9 cellular contexts compared by ENCODE assay signal in genomic region chr17:74042744-74043486, GRCh38.
DNase-seq lines count a peak whose midpoint lies in the region; ATAC-seq and TF ChIP-seq lines count a peak whose summit lies in the region.
"Had no signal": no experiment of that assay in that cellular context is flagged by ENCODE, and none has a peak within 500 bp of the region (broad histone marks: within the 10 kb centered on the region; RNA-seq: fewer than 3 reads in every experiment).

No MANE protein-coding gene starts in this region.

- ATAC-seq in HCT116 (peak; percentile 97), HG03469 (IDR thresholded peaks at IDR 0.05; ENCODE audit: unreplicated experiment) (no peak), GM18519 (IDR thresholded peaks at IDR 0.05; ENCODE audit: low FRiP score, unreplicated experiment) (no peak), HG03196 (IDR thresholded peaks at IDR 0.05; ENCODE audit: unreplicated experiment) (no peak)

- no peak for TF ChIP-seq RAD21 in HCT116 (IDR thresholded peaks at IDR 0.05; ENCODE audit: low read depth)

- no peaks in the 10 kb centered on the region for H3K79me2 ChIP-seq in HCT116 (ENCODE audit: insufficient read depth, low read length)

- no peak overlapping the region for H3K9ac ChIP-seq in HCT116 (ENCODE audit: low read length)

- no TSS peak for BruUV-seq in A673 (replicated peaks; lab: Mats Ljungman, UMichigan)
- BruUV-seq in HCT116 (replicated peaks; lab: Mats Ljungman, UMichigan): no TSS peak

- no peak overlapping the region for H3K4me3 ChIP-seq in A673 (ENCODE audit: low read depth, low read length, poor library complexity, severe bottlenecking)
- H3K4me3 ChIP-seq in HCT116 (replicated peaks in 1 of 2; ENCODE audit: low read depth in 1 of 2, low read length in 2 of 2): peak overlapping the region in 1 of 2 experiments; percentile 2; a peak in 1 of 4 replicates
- peak overlapping the region in 1 of 2 donors; percentile 27 for H3K4me3 ChIP-seq in ascending aorta
- H3K4me3 ChIP-seq: right lobe of liver had no signal

- H3K27me3 ChIP-seq in A673 (replicated peaks; ENCODE audit: insufficient read depth, low read depth, low read length, poor library complexity) (no peaks in the 10 kb centered on the region), HCT116 (ENCODE audit: insufficient read depth, low read length) (no peaks in the 10 kb centered on the region), ascending aorta (no peaks in the 10 kb centered on the region)
- H3K27me3 ChIP-seq: right lobe of liver had no signal

- DNase-seq in A673 (ENCODE audit: low spot score) (peak; percentile 54), HCT116 (ENCODE audit: low read depth, low spot score) (peak; percentile 91), ascending aorta (ENCODE audit: low spot score in 2 of 2) (peak; percentile 78 to 84), myocyte (ENCODE audit: low read depth) (peak; percentile 13), NCI-H1436 (lab: John Stamatoyannopoulos, UW) (no peak)
- DNase-seq: right lobe of liver had no signal

- H3K4me1 ChIP-seq in A673 (ENCODE audit: insufficient read depth, low read length, poor library complexity, severe bottlenecking) (no peaks in the 10 kb centered on the region), HCT116 (ENCODE audit: control insufficient read depth in 1 of 2, insufficient read depth in 2 of 2, low read length in 2 of 2) (peaks cover 7 to 16% of the 10 kb centered on the region in 2 experiments), ascending aorta (peaks cover 6 to 8% of the 10 kb centered on the region in 2 donors)
- H3K4me1 ChIP-seq: right lobe of liver had no signal

- H2AFZ ChIP-seq in HCT116 (ENCODE audit: low read depth, low read length, poor library complexity, severe bottlenecking): peak overlapping the region; percentile 74

- RAD21 ChIA-PET in HCT116 (lab: Charles Lee; ENCODE audit: low non-redundant PET in 1 of 2, low total read pairs in 2 of 2, uncharacterized antibody in 2 of 2, unreplicated experiment in 2 of 2): no interaction called here

- POLR2A ChIA-PET in A673 (lab: Charles Lee; ENCODE audit: low non-redundant PET) (no interaction called here), HCT116 (lab: Charles Lee) (interaction anchor here (0.6 kb wide), 1 partner anchor 42 kb away, joined by 3 read pairs; no protein-coding TSS in a partner anchor)

- TF ChIP-seq POLR2A in HCT116 (IDR thresholded peaks at IDR 0.05; ENCODE audit: borderline replicate concordance, extremely low read depth, insufficient read depth, insufficient read length): no peak

- no peaks in the 10 kb centered on the region for H3K9me2 ChIP-seq in HCT116 (ENCODE audit: insufficient read depth)

- peak overlapping the region; percentile 57 for H3K4me2 ChIP-seq in HCT116 (ENCODE audit: low read length)

- no peaks in the 10 kb centered on the region for H3K9me3 ChIP-seq in A673 (ENCODE audit: low read depth, low read length, poor library complexity, severe bottlenecking)
- H3K9me3 ChIP-seq in HCT116 (ENCODE audit: control insufficient read depth in 1 of 2, insufficient read depth in 1 of 2, low read depth in 1 of 2, low read length in 2 of 2): no peaks in the 10 kb centered on the region
- no peaks in the 10 kb centered on the region for H3K9me3 ChIP-seq in ascending aorta
- H3K9me3 ChIP-seq: right lobe of liver had no signal

- CTCF ChIA-PET in A673 (lab: Charles Lee): no interaction called here
- CTCF ChIA-PET in HCT116 (lab: Charles Lee): interaction anchor here (1.3 to 1.6 kb wide), 2 partner anchors 12 to 157 kb away, joined by 3 read pairs; no protein-coding TSS in a partner anchor

- H4K20me1 ChIP-seq in HCT116 (ENCODE audit: insufficient read depth): no peaks in the 10 kb centered on the region

- no peak for TF ChIP-seq CTCF in A673 (conservative IDR thresholded peaks at IDR 0.05; ENCODE audit: low read depth, low read length)
- no peak for TF ChIP-seq CTCF in HCT116 (IDR thresholded peaks at IDR 0.05 in 2 of 3, conservative IDR thresholded peaks at IDR 0.05 in 1 of 3; ENCODE audit: borderline replicate concordance in 1 of 3, insufficient read depth in 1 of 3, low read depth in 2 of 3, low read length in 2 of 3)
- no peak for TF ChIP-seq CTCF in ascending aorta (IDR thresholded peaks at IDR 0.05)

- H3K36me3 ChIP-seq in A673 (ENCODE audit: insufficient read depth, low read length, poor library complexity, severe bottlenecking) (no peaks in the 10 kb centered on the region), HCT116 (ENCODE audit: control insufficient read depth in 1 of 2, insufficient read depth in 2 of 2, low read length in 2 of 2) (no peaks in the 10 kb centered on the region), ascending aorta (no peaks in the 10 kb centered on the region)
- H3K36me3 ChIP-seq: right lobe of liver had no signal

- intact Hi-C loops in A673 (cut with micrococcal nuclease; ENCODE audit: unreplicated experiment) (no loop called here), HCT116 (cut with micrococcal nuclease) (no loop called here), ascending aorta (cut with DNase I) (loop anchor here (5.0 kb wide), 1 partner anchor 271 kb away; no protein-coding TSS in a partner anchor)

- H3K27ac ChIP-seq in A673 (ENCODE audit: low read depth, low read length, poor library complexity, severe bottlenecking) (no peak overlapping the region), HCT116 (ENCODE audit: low read depth, low read length) (no peak overlapping the region), ascending aorta (peak overlapping the region; percentile 60 to 87)
- H3K27ac ChIP-seq: right lobe of liver had no signal

TF ChIP-seq in HCT116, 20 proteins besides CTCF, POLR2A, EP300 and RAD21 (continues in another document):
- TF ChIP-seq ZNF274 (IDR thresholded peaks at IDR 0.05; ENCODE audit: low read depth, low read length) (no peak), EZH2phosphoT487 (IDR thresholded peaks at IDR 0.05; ENCODE audit: borderline replicate concordance) (no peak), CEBPB (IDR thresholded peaks at IDR 0.05; ENCODE audit: low read depth) (no peak; the same call in 1 of the 2 replicates), YY1 (IDR thresholded peaks at IDR 0.05; ENCODE audit: extremely low read depth, insufficient replicate concordance, low read depth, low read length) (peak; percentile 68), TCF7L2 (IDR thresholded peaks at IDR 0.05; ENCODE audit: borderline replicate concordance, extremely low read depth, insufficient read depth, insufficient read length) (peak; percentile 13), MAX (IDR thresholded peaks at IDR 0.05) (peak; percentile 98), CBX3 (IDR thresholded peaks at IDR 0.05; ENCODE audit: low read depth) (peak; percentile 98), SIN3A (IDR thresholded peaks at IDR 0.05; ENCODE audit: low read depth) (peak; percentile 73), ELF1 (IDR thresholded peaks at IDR 0.05; ENCODE audit: borderline replicate concordance, low read depth) (no peak), SP1 (IDR thresholded peaks at IDR 0.05; ENCODE audit: low read depth) (peak; percentile 82), JUND (IDR thresholded peaks at IDR 0.05) (peak; percentile 98), POLR2AphosphoS5 (IDR thresholded peaks at IDR 0.05; ENCODE audit: low read depth, low read length) (peak; percentile 70), EGR1 (IDR thresholded peaks at IDR 0.05; ENCODE audit: low read depth) (no peak)
- TF ChIP-seq, protein P1, sequence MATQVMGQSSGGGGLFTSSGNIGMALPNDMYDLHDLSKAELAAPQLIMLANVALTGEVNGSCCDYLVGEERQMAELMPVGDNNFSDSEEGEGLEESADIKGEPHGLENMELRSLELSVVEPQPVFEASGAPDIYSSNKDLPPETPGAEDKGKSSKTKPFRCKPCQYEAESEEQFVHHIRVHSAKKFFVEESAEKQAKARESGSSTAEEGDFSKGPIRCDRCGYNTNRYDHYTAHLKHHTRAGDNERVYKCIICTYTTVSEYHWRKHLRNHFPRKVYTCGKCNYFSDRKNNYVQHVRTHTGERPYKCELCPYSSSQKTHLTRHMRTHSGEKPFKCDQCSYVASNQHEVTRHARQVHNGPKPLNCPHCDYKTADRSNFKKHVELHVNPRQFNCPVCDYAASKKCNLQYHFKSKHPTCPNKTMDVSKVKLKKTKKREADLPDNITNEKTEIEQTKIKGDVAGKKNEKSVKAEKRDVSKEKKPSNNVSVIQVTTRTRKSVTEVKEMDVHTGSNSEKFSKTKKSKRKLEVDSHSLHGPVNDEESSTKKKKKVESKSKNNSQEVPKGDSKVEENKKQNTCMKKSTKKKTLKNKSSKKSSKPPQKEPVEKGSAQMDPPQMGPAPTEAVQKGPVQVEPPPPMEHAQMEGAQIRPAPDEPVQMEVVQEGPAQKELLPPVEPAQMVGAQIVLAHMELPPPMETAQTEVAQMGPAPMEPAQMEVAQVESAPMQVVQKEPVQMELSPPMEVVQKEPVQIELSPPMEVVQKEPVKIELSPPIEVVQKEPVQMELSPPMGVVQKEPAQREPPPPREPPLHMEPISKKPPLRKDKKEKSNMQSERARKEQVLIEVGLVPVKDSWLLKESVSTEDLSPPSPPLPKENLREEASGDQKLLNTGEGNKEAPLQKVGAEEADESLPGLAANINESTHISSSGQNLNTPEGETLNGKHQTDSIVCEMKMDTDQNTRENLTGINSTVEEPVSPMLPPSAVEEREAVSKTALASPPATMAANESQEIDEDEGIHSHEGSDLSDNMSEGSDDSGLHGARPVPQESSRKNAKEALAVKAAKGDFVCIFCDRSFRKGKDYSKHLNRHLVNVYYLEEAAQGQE (IDR thresholded peaks at IDR 0.05; ENCODE audit: low read depth): no peak
- TF ChIP-seq, protein P2, sequence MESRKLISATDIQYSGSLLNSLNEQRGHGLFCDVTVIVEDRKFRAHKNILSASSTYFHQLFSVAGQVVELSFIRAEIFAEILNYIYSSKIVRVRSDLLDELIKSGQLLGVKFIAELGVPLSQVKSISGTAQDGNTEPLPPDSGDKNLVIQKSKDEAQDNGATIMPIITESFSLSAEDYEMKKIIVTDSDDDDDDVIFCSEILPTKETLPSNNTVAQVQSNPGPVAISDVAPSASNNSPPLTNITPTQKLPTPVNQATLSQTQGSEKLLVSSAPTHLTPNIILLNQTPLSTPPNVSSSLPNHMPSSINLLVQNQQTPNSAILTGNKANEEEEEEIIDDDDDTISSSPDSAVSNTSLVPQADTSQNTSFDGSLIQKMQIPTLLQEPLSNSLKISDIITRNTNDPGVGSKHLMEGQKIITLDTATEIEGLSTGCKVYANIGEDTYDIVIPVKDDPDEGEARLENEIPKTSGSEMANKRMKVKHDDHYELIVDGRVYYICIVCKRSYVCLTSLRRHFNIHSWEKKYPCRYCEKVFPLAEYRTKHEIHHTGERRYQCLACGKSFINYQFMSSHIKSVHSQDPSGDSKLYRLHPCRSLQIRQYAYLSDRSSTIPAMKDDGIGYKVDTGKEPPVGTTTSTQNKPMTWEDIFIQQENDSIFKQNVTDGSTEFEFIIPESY (IDR thresholded peaks at IDR 0.05; ENCODE audit: extremely low read depth, insufficient replicate concordance, low read length): no peak

Comparison
In these comparisons a context has a peak if more than half of its experiments do, and no peak if none do; other contexts are left out.
1. H3K27ac ChIP-seq: peak in ascending aorta (2 of 2); none in A673 (single experiment) and HCT116 (single experiment).